8 cellular contexts compared by ENCODE assay signal in the genomic region with DNA sequence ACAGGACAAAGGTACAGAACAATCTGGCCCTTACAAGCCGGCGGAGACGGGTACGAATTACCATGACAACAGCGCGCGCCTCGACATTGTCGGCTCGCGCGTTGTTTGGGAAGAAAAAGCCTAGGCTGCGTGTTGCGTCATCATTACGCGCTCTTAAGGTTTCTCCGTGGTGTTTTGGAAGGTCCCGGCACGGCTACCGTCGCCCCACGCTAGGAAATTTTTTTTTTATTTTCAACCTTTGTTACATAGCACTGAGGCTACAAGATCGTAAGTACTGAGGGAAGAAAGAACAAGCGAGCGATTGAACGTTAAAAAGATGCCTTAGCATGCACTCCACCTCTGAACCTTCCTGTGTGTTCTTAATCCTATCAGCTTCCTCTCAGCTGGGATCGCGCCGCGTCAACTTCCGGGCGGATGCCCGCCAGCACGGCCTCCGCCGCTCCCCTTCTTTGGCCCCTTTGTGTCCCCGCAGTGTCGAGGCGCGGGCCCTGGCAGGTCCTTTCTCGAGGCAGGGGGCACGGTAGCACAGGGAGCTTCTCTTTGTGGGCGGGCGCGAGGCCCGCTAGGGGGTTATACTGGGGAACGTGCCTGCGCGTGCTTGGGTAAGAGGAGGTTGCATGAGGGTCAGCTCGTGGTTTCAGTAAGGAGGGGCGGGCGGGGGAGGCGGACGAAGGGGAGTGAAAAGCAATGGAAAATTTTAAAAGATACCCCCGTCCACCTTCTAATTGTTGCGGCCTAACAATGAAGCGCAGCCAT. TPM values are rescaled to one million over a fixed set of nuclear protein-coding genes. Genes with fewer than 3 reads are reported as not detected.
DNase-seq lines count a peak whose midpoint lies in the region; ATAC-seq and TF ChIP-seq lines count a peak whose summit lies in the region.

A gene with protein sequence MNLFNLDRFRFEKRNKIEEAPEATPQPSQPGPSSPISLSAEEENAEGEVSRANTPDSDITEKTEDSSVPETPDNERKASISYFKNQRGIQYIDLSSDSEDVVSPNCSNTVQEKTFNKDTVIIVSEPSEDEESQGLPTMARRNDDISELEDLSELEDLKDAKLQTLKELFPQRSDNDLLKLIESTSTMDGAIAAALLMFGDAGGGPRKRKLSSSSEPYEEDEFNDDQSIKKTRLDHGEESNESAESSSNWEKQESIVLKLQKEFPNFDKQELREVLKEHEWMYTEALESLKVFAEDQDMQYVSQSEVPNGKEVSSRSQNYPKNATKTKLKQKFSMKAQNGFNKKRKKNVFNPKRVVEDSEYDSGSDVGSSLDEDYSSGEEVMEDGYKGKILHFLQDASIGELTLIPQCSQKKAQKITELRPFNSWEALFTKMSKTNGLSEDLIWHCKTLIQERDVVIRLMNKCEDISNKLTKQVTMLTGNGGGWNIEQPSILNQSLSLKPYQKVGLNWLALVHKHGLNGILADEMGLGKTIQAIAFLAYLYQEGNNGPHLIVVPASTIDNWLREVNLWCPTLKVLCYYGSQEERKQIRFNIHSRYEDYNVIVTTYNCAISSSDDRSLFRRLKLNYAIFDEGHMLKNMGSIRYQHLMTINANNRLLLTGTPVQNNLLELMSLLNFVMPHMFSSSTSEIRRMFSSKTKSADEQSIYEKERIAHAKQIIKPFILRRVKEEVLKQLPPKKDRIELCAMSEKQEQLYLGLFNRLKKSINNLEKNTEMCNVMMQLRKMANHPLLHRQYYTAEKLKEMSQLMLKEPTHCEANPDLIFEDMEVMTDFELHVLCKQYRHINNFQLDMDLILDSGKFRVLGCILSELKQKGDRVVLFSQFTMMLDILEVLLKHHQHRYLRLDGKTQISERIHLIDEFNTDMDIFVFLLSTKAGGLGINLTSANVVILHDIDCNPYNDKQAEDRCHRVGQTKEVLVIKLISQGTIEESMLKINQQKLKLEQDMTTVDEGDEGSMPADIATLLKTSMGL (plus strand): TSS at position 397 of the 756 bp plus-strand sequence. CDS start 530 bp downstream, outside the sequence.

- H3K9me2 ChIP-seq in PC-3 (replicated peaks; ENCODE audit: low read length) = no peaks in the 10 kb centered on the region

- CTCF ChIA-PET in PC-3 (lab: Charles Lee) = no interaction called here

- H3K4me1 ChIP-seq in PC-3 (ENCODE audit: insufficient read depth, low read length) (peaks cover 18% of the 10 kb centered on the region), mucosa of rectum (ENCODE audit: control insufficient read depth in 2 of 2, insufficient read depth in 2 of 2, low read length in 2 of 2) (peaks cover 8 to 10% of the 10 kb centered on the region in 2 donors)

- TF ChIP-seq CTCF in PC-3 (conservative IDR thresholded peaks at IDR 0.05; ENCODE audit: low read depth, low read length) = no peak

- no peaks in the 10 kb centered on the region for H3K27me3 ChIP-seq in PC-3 (ENCODE audit: low read length)
- no peaks in the 10 kb centered on the region for H3K27me3 ChIP-seq in mucosa of rectum (ENCODE audit: control insufficient read depth in 2 of 2, insufficient read depth in 2 of 2, low read length in 2 of 2)

- H2AFZ ChIP-seq in PC-3 (ENCODE audit: low read length) = peak within 1 kb of the TSS; percentile 98

- DNase-seq in DMS114 treated with DMSO at 0.1 percent for 48 hours (lab: John Stamatoyannopoulos, UW; ENCODE audit: unreplicated experiment) (peak; percentile 66), PC-3 (peak; percentile 91), activated T-cell treated with anti-CD3 and anti-CD28 coated beads for 48 hours (ENCODE audit: low read depth) (peak; percentile 81), erythroblast (lab: John Stamatoyannopoulos, UW) (peak; percentile 96 to 97)
- DNase-seq in stimulated activated CD8-positive, alpha-beta memory T cell treated with anti-CD3 and anti-CD28 coated beads, Interleukin-4, amount 100 ng/mL, for 48 hours = peak; percentile 91

- H3K36me3 ChIP-seq in PC-3 (ENCODE audit: low read depth, low read length) (peaks cover 12% of the 10 kb centered on the region; the same call in 1 of the 2 replicates), mucosa of rectum (ENCODE audit: control insufficient read depth in 2 of 2, insufficient read depth in 2 of 2, low read length in 2 of 2) (peaks cover 1 to 11% of the 10 kb centered on the region in 2 donors)

- no peak for TF ChIP-seq RAD21 in Ishikawa (IDR thresholded peaks at IDR 0.05; ENCODE audit: low read depth)

- ATAC-seq in GM21576 (IDR thresholded peaks at IDR 0.05; ENCODE audit: unreplicated experiment) = peak; percentile 94
- peak; percentile 92 for ATAC-seq in PC-3

- TSS peak; percentile 55 for BruUV-seq in PC-3 (replicated peaks; lab: Mats Ljungman, UMichigan)

- peak within 1 kb of the TSS; percentile 83 for H3K4me3 ChIP-seq in PC-3 (ENCODE audit: low read length)
- H3K4me3 ChIP-seq in mucosa of rectum (ENCODE audit: low read length in 2 of 2) = peak within 1 kb of the TSS; percentile 99 to 100

- H3K9me3 ChIP-seq in PC-3 (ENCODE audit: low read length) = no peaks in the 10 kb centered on the region
- no peaks in the 10 kb centered on the region for H3K9me3 ChIP-seq in mucosa of rectum (ENCODE audit: control insufficient read depth in 2 of 2, low read length in 2 of 2)

- no peaks in the 10 kb centered on the region for H3F3A ChIP-seq in PC-3 (ENCODE audit: low read length, unreplicated experiment)

- H3K79me2 ChIP-seq in PC-3 (ENCODE audit: low read length) = peaks cover 28% of the 10 kb centered on the region

- H4K20me1 ChIP-seq in PC-3 (ENCODE audit: low read length) = no peaks in the 10 kb centered on the region

- peak; percentile 88 for TF ChIP-seq POLR2A in erythroblast (IDR thresholded peaks at IDR 0.05; ENCODE audit: low read length)

- H3K9ac ChIP-seq in PC-3 (ENCODE audit: low read length) = peak within 1 kb of the TSS; percentile 98
- peak within 1 kb of the TSS; percentile 77 to 78 for H3K9ac ChIP-seq in mucosa of rectum (ENCODE audit: low read depth in 1 of 2, low read length in 2 of 2)

- peak within 1 kb of the TSS; percentile 89 for H3K4me2 ChIP-seq in PC-3 (ENCODE audit: low read length)

- no peak for TF ChIP-seq EP300 in Ishikawa (IDR thresholded peaks at IDR 0.05; ENCODE audit: borderline replicate concordance)

- intact Hi-C loops in PC-3 (cut with micrococcal nuclease) = no loop called here

- POLR2A ChIA-PET in PC-3 (lab: Charles Lee; ENCODE audit: unreplicated experiment) = no interaction called here

- H3K27ac ChIP-seq in PC-3 (ENCODE audit: low read length) (peak within 1 kb of the TSS; percentile 69), mucosa of rectum (ENCODE audit: low read depth in 2 of 2, low read length in 2 of 2) (peak within 1 kb of the TSS; percentile 90)

TF ChIP-seq in Ishikawa, 13 proteins besides CTCF, POLR2A, EP300 and RAD21:
- TF ChIP-seq YY1 (IDR thresholded peaks at IDR 0.05; ENCODE audit: low read depth) (0 out of 2 replicates have a peak, but pooled peaks have one; percentile 12), REST (IDR thresholded peaks at IDR 0.05; ENCODE audit: low read depth) (no peak), TEAD4 (IDR thresholded peaks at IDR 0.05) (no peak), FOXM1 (IDR thresholded peaks at IDR 0.05; ENCODE audit: borderline replicate concordance, low read depth) (peak; percentile 35; the same call in 1 of the 2 replicates), CEBPB (IDR thresholded peaks at IDR 0.05) (peak; percentile 87), TCF12 (IDR thresholded peaks at IDR 0.05; ENCODE audit: low read depth) (peak; percentile 54; the same call in 1 of the 2 replicates), USF1 (IDR thresholded peaks at IDR 0.05) (no peak), ZBTB7A (IDR thresholded peaks at IDR 0.05; ENCODE audit: low read depth) (no peak), CREB1 (IDR thresholded peaks at IDR 0.05; ENCODE audit: low read depth) (peak; percentile 92), TAF1 (IDR thresholded peaks at IDR 0.05; ENCODE audit: low read depth) (peak; percentile 72), EGR1 (IDR thresholded peaks at IDR 0.05) (no peak), NFIC (IDR thresholded peaks at IDR 0.05) (no peak)
- TF ChIP-seq, protein P1, sequence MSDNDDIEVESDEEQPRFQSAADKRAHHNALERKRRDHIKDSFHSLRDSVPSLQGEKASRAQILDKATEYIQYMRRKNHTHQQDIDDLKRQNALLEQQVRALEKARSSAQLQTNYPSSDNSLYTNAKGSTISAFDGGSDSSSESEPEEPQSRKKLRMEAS (IDR thresholded peaks at IDR 0.05) = peak; percentile 87
TF ChIP-seq in Ishikawa: peak in this region for 7.

RNA-seq across cellular contexts. Expression of the gene that starts here (rescaled TPM):
- 10.9 and 17.0 TPM in 2 replicates for total RNA-seq in PC-3 (2014; rRNA removed)

Comparison
In these comparisons a context has a peak if more than half of its experiments do, and no peak if none do; other contexts are left out.
1. Peak in every context shown above with its lines: DNase-seq, ATAC-seq, H3K4me3 ChIP-seq and H3K27ac ChIP-seq.